8 cellular contexts compared by ENCODE assay signal in the genomic region with DNA sequence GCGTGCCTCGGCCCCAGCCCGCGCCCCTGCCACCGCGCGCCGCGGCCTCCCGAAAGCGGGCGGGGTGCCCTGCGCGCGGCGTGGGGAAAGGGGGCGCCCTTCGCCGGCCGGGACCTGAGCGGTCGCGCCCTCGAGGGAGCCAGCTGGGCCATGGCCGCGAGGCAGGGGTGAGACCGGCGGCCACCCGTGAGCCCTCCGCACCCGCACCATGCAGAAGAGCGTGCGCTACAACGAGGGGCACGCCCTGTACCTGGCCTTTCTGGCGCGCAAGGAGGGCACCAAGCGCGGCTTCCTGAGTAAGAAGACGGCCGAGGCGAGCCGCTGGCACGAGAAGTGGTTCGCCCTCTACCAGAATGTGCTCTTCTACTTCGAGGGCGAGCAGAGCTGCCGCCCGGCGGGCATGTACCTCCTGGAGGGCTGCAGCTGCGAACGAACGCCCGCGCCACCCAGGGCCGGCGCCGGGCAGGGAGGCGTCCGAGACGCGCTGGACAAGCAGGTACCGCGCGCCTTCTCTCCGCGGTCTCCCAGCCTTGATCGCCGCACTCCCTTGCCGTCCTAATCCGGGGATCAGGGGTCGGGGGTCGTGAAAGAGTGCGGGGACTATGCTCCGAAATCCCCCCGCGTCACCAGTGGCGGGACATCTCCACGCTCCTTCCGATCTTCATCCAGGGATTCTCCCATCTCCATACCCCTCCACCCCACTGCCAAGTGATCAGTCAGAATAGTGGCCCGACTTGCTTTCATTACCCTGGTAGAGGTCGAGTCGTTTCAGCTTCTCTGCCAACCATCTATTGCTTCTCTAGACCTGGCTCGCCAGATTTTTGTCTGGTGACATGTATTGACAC. TPM values are rescaled to one million over a fixed set of nuclear protein-coding genes. Genes with fewer than 3 reads are reported as not detected.
DNase-seq lines count a peak whose midpoint lies in the region; TF ChIP-seq lines count a peak whose summit lies in the region.

No MANE protein-coding gene starts in this region.

- intact Hi-C loops in esophagus squamous epithelium (cut with DNase I), result no loop called here

- H3K4me1 ChIP-seq in esophagus squamous epithelium, result peaks cover 2 to 18% (median 10%) of the 10 kb centered on the region in 3 donors

- DNase-seq in NCI-H2227 (lab: John Stamatoyannopoulos, UW; ENCODE audit: unreplicated experiment), result peak; percentile 27
- DNase-seq in NCI-H2227 treated with DMSO at 0.1 percent for 48 hours (lab: John Stamatoyannopoulos, UW), result no peak
- peak; percentile 31 for DNase-seq in activated T-cell treated with anti-CD3 and anti-CD28 coated beads for 24 hours (ENCODE audit: low read depth)
- DNase-seq in esophagus squamous epithelium (lab: John Stamatoyannopoulos, UW), result no peak
- DNase-seq in myocyte (ENCODE audit: low read depth), result peak; percentile 6
- DNase-seq in stimulated activated naive CD4-positive, alpha-beta T cell treated with Interleukin-2 at 50 U/mL for 16 hours (lab: John Stamatoyannopoulos, UW), result peak; percentile 41
- DNase-seq in inferior parietal cortex (ENCODE audit: extremely low spot score), result no peak
- DNase-seq in SK-N-DZ (ENCODE audit: low spot score), result no peak

- H3K27me3 ChIP-seq in esophagus squamous epithelium, result peaks cover 0 to 95% (median 4%) of the 10 kb centered on the region in 4 donors

- H3K9me3 ChIP-seq in esophagus squamous epithelium, result no peaks in the 10 kb centered on the region

- H3K36me3 ChIP-seq in esophagus squamous epithelium, result no peaks in the 10 kb centered on the region

- H3K4me3 ChIP-seq in esophagus squamous epithelium, result peak overlapping the region; percentile 28 to 71 (median 54)

- 4 to 9% methylated on average over 8 to 13 of the region's 84 CpGs for WGBS in esophagus squamous epithelium, 2 donors

- peak in 1 of 6 experiments; percentile 11 for TF ChIP-seq CTCF in esophagus squamous epithelium (IDR thresholded peaks at IDR 0.05)

- peak overlapping the region; percentile 53 to 81 (median 76) for H3K27ac ChIP-seq in esophagus squamous epithelium

- TF ChIP-seq POLR2A in esophagus squamous epithelium (IDR thresholded peaks at IDR 0.05), result no peak

RNA-seq across cellular contexts. Expression of a gene that starts 0.6 kb away (rescaled TPM):
- total RNA-seq in esophagus squamous epithelium (1 to 10 TPM in 1 of 4 donors, under 1 TPM in 3; 0.49 to 3.2 (median 0.62) TPM), myocyte (0.05 TPM in 1 of 2 replicates, not detected in the other)
- polyA plus RNA-seq in myocyte (2012), result 0.43 TPM
- 0.97 and 1.2 TPM in 2 replicates for polyA plus RNA-seq in SK-N-DZ (2014; cell fraction: cytosol; rRNA removed)
- polyA plus RNA-seq in SK-N-DZ (2014; cell fraction: nucleus; rRNA removed), result 1.3 and 1.4 TPM in 2 replicates

Comparison
In these comparisons a context has a peak if more than half of its experiments do, and no peak if none do; other contexts are left out.
1. DNase-seq: peak in NCI-H2227 (single experiment), activated T-cell treated with anti-CD3 and anti-CD28 coated beads for 24 hours (single experiment), myocyte (single experiment) and stimulated activated naive CD4-positive, alpha-beta T cell treated with Interleukin-2 at 50 U/mL for 16 hours (single experiment); none in NCI-H2227 treated with DMSO at 0.1 percent for 48 hours (single experiment), esophagus squamous epithelium (single experiment), inferior parietal cortex (single experiment) and SK-N-DZ (single experiment).